8 cellular contexts compared by ENCODE assay signal in the genomic region with DNA sequence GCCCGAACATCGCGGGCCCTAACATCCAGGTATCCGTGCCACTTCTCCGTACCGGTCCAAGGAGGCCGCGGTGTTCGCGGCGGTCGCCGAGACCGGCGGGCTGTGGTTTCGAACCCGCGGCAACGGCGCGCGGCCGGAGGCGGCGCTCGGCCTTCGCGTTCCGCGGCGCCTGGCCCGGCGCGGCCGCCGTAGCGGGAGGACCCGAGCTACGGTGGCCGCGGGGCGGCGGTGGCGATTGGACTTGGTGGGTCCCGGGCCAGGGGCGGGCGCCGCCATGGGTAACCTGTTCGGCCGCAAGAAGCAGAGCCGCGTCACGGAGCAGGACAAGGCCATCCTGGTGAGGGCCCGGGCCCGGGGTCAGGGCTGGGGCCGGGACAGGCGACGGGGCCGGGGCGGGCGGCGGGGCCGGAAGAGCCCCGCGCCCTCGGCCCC.
DNase-seq lines count a peak whose midpoint lies in the region; ATAC-seq lines count a peak whose summit lies in the region.

Gene CHMP6, plus strand, starts transcription at position 197 of the 432 bp plus-strand sequence. Its CDS starts 78 bp downstream, at position 275.

- no peaks in the 10 kb centered on the region for H3K4me1 ChIP-seq in HAP-1

- H3K27me3 ChIP-seq in HAP-1 (ENCODE audit: low read depth): no peaks in the 10 kb centered on the region

- H3K27ac Mint-ChIP-seq in effector memory CD8-positive, alpha-beta T cell: peak within 1 kb of the TSS; percentile 79 to 84

- peaks cover 26% of the 10 kb centered on the region for H3K36me3 Mint-ChIP-seq in effector memory CD8-positive, alpha-beta T cell (ENCODE audit: insufficient read depth)

- peak within 1 kb of the TSS; percentile 53 for H3K4me3 ChIP-seq in HAP-1

- peaks cover 3 to 17% of the 10 kb centered on the region in 2 donors for H3K4me1 Mint-ChIP-seq in effector memory CD8-positive, alpha-beta T cell (ENCODE audit: low read depth in 2 of 2)

- DNase-seq in DMS114 treated with DMSO at 0.1 percent for 48 hours (lab: John Stamatoyannopoulos, UW; ENCODE audit: unreplicated experiment): peak; percentile 27
- DNase-seq in HAP-1 (ENCODE audit: low spot score in 2 of 2): peak; percentile 52 to 79
- DNase-seq in NCI-H510A (lab: John Stamatoyannopoulos, UW): peak; percentile 65
- DNase-seq in activated CD8-positive, alpha-beta memory T cell treated with anti-CD3 and anti-CD28 coated beads for 4 hours (ENCODE audit: low read depth in 2 of 2): peak; percentile 34 to 46
- DNase-seq in effector memory CD8-positive, alpha-beta T cell: peak; percentile 61 to 67 (median 62)
- DNase-seq in medulla oblongata (ENCODE audit: extremely low spot score): peak; percentile 70
- peak; percentile 45 to 64 (median 48) for DNase-seq in stimulated activated CD4-positive, alpha-beta T cell treated with anti-CD3 and anti-CD28 coated beads, TNF-alpha, amount 100 ng/mL, for 4 hours (ENCODE audit: low read depth in 3 of 3)

- no peaks in the 10 kb centered on the region for H3K9me3 ChIP-seq in HAP-1

- H3K4me3 Mint-ChIP-seq in effector memory CD8-positive, alpha-beta T cell: peak within 1 kb of the TSS; percentile 79 to 82

- no peaks in the 10 kb centered on the region for H3K27me3 Mint-ChIP-seq in effector memory CD8-positive, alpha-beta T cell

- ATAC-seq in effector memory CD8-positive, alpha-beta T cell (replicated peaks): peak; percentile 79
- no peak for ATAC-seq in GM18870 (IDR thresholded peaks at IDR 0.05; ENCODE audit: unreplicated experiment)

- H3K9me3 Mint-ChIP-seq in effector memory CD8-positive, alpha-beta T cell: no peaks in the 10 kb centered on the region

- in situ Hi-C loops in HAP-1 (cut with MboI; ENCODE audit: low sequenced_read_pairs): no loop called here

- peaks cover 10% of the 10 kb centered on the region; the same call in 1 of the 2 replicates for H3K36me3 ChIP-seq in HAP-1 (replicated peaks)
